In the genomic region with DNA sequence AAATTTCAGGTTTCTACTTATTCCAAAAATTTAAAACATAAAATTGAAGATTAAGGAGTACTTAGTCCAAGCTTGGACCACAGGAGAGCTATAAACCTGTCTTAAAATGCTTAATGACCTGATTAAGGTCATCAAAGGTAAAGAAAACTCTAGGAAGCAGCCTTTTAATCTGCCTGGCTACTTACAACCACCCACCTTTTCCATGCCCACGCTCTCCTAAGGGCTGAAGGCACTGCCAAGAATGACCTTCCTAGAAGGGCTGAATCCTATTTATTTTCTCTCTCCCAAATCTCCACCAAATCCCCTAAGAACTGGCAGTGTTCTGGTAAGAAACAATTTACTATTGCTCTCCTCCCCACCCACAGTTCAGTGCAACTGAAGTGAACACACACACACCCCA, we compare ENCODE assay signal across 24 cellular contexts. TPM values are rescaled to one million over a fixed set of nuclear protein-coding genes. Genes with fewer than 3 reads are reported as not detected.
DNase-seq lines count a peak whose midpoint lies in the region; ATAC-seq, FAIRE-seq and TF ChIP-seq lines count a peak whose summit lies in the region.
"Had no signal": no experiment of that assay in that cellular context is flagged by ENCODE, and none has a peak within 500 bp of the region (broad histone marks: within the 10 kb centered on the region; RNA-seq: fewer than 3 reads in every experiment).

No MANE protein-coding gene starts in this region.

- peak overlapping the region; percentile 51 to 56 for H3K27ac ChIP-seq in esophagus (ENCODE audit: low read depth in 2 of 2, low read length in 1 of 2)
- peak overlapping the region in 1 of 2 donors; percentile 27 for H3K27ac ChIP-seq in small intestine (ENCODE audit: low read depth in 1 of 2, low read length in 1 of 2)
- H3K27ac ChIP-seq: left ventricle myocardium inferior had no signal

- no peaks in the 10 kb centered on the region for H3K9me3 ChIP-seq in esophagus (ENCODE audit: control insufficient read depth in 2 of 2, insufficient read depth in 1 of 2, low read depth in 1 of 2, low read length in 1 of 2)
- no peaks in the 10 kb centered on the region for H3K9me3 ChIP-seq in small intestine (ENCODE audit: control insufficient read depth, low read depth)
- H3K9me3 ChIP-seq: left ventricle myocardium inferior had no signal

- no peak for ATAC-seq in activated naive CD8-positive, alpha-beta T cell treated with anti-CD3 and anti-CD28 coated beads, Interleukin-2, amount 50 U/mL, for 24 hours
- no peak for ATAC-seq in naive thymus-derived CD8-positive, alpha-beta T cell
- ATAC-seq in GM18907 (IDR thresholded peaks at IDR 0.05; ENCODE audit: unreplicated experiment) = no peak
- ATAC-seq: natural killer cell had no signal

- no peak for FAIRE-seq in small intestine (lab: Jason Lieb, UNC)
- FAIRE-seq: GM12891, HTR-8/SVneo had no signal

- WGBS in esophagus, 2 donors = 31 to 42% methylated on average over 1 of the region's 1 CpG
- 13 to 26% (median 25%) methylated on average over 1 of the region's 1 CpG for WGBS in small intestine, 3 donors

- no peaks in the 10 kb centered on the region for H3K9me3 Mint-ChIP-seq in activated naive CD8-positive, alpha-beta T cell (ENCODE audit: low read depth)
- no peaks in the 10 kb centered on the region for H3K9me3 Mint-ChIP-seq in activated naive CD8-positive, alpha-beta T cell treated with anti-CD3 and anti-CD28 coated beads, Interleukin-2, amount 50 U/mL, for 24 hours
- H3K9me3 Mint-ChIP-seq in naive thymus-derived CD8-positive, alpha-beta T cell = no peaks in the 10 kb centered on the region
- H3K9me3 Mint-ChIP-seq in type B pancreatic cell = peaks cover 6% of the 10 kb centered on the region
- H3K9me3 Mint-ChIP-seq: activated naive CD8-positive, alpha-beta T cell treated with anti-CD3 and anti-CD28 coated beads for 36 hours; natural killer cell had no signal

- no peak for TF ChIP-seq CTCF in type B pancreatic cell (conservative IDR thresholded peaks at IDR 0.05)

- H3K36me3 Mint-ChIP-seq in activated naive CD8-positive, alpha-beta T cell = no peaks in the 10 kb centered on the region
- no peaks in the 10 kb centered on the region for H3K36me3 Mint-ChIP-seq in activated naive CD8-positive, alpha-beta T cell treated with anti-CD3 and anti-CD28 coated beads, Interleukin-2, amount 50 U/mL, for 24 hours (ENCODE audit: low read depth)
- H3K36me3 Mint-ChIP-seq in naive thymus-derived CD8-positive, alpha-beta T cell = peaks cover 0 to 3% (median 2%) of the 10 kb centered on the region in 3 donors
- peaks cover 8% of the 10 kb centered on the region for H3K36me3 Mint-ChIP-seq in type B pancreatic cell
- H3K36me3 Mint-ChIP-seq: natural killer cell had no signal

- H3K4me3 ChIP-seq in esophagus (ENCODE audit: low read depth in 1 of 2, low read length in 2 of 2) (no peak overlapping the region), small intestine (ENCODE audit: low read depth in 1 of 2, low read length in 2 of 2) (no peak overlapping the region)
- H3K4me3 ChIP-seq: left ventricle myocardium inferior, smooth muscle cell had no signal

- H3K27me3 Mint-ChIP-seq in activated naive CD8-positive, alpha-beta T cell = no peaks in the 10 kb centered on the region
- H3K27me3 Mint-ChIP-seq in activated naive CD8-positive, alpha-beta T cell treated with anti-CD3 and anti-CD28 coated beads, Interleukin-2, amount 50 U/mL, for 24 hours = no peaks in the 10 kb centered on the region
- no peaks in the 10 kb centered on the region for H3K27me3 Mint-ChIP-seq in naive thymus-derived CD8-positive, alpha-beta T cell
- no peaks in the 10 kb centered on the region for H3K27me3 Mint-ChIP-seq in type B pancreatic cell
- H3K27me3 Mint-ChIP-seq: activated naive CD8-positive, alpha-beta T cell treated with anti-CD3 and anti-CD28 coated beads for 36 hours had no signal

- POLR2A ChIA-PET in naive thymus-derived CD8-positive, alpha-beta T cell (lab: Charles Lee) = interaction anchor here (1.4 kb wide), 1 partner anchor 13 kb away, joined by 3 read pairs; no protein-coding TSS in a partner anchor

- H3K4me1 Mint-ChIP-seq in activated naive CD8-positive, alpha-beta T cell (ENCODE audit: low read depth) = peaks cover 83% of the 10 kb centered on the region
- peaks cover 79% of the 10 kb centered on the region for H3K4me1 Mint-ChIP-seq in activated naive CD8-positive, alpha-beta T cell treated with anti-CD3 and anti-CD28 coated beads, Interleukin-2, amount 50 U/mL, for 24 hours
- peaks cover 36 to 87% (median 86%) of the 10 kb centered on the region in 4 donors for H3K4me1 Mint-ChIP-seq in naive thymus-derived CD8-positive, alpha-beta T cell
- H3K4me1 Mint-ChIP-seq in type B pancreatic cell (ENCODE audit: unreplicated experiment) = peaks cover 12% of the 10 kb centered on the region

- H3K36me3 ChIP-seq in esophagus (ENCODE audit: control insufficient read depth in 2 of 2, insufficient read depth in 2 of 2, low read length in 1 of 2) (no peaks in the 10 kb centered on the region), small intestine (ENCODE audit: control insufficient read depth in 2 of 2, insufficient read depth in 2 of 2, low read length in 2 of 2) (no peaks in the 10 kb centered on the region)
- H3K36me3 ChIP-seq: left ventricle myocardium inferior had no signal

- H3K27ac Mint-ChIP-seq in activated naive CD8-positive, alpha-beta T cell = peak overlapping the region; percentile 81
- no peak overlapping the region for H3K27ac Mint-ChIP-seq in activated naive CD8-positive, alpha-beta T cell treated with anti-CD3 and anti-CD28 coated beads, Interleukin-2, amount 50 U/mL, for 24 hours
- peak overlapping the region; percentile 41 to 94 (median 74) for H3K27ac Mint-ChIP-seq in naive thymus-derived CD8-positive, alpha-beta T cell
- H3K27ac Mint-ChIP-seq in type B pancreatic cell = peak overlapping the region; percentile 31
- H3K27ac Mint-ChIP-seq: activated naive CD8-positive, alpha-beta T cell treated with anti-CD3 and anti-CD28 coated beads for 36 hours; natural killer cell had no signal

- H3K4me3 Mint-ChIP-seq in activated naive CD8-positive, alpha-beta T cell = no peak overlapping the region
- no peak overlapping the region for H3K4me3 Mint-ChIP-seq in activated naive CD8-positive, alpha-beta T cell treated with anti-CD3 and anti-CD28 coated beads, Interleukin-2, amount 50 U/mL, for 24 hours
- H3K4me3 Mint-ChIP-seq in naive thymus-derived CD8-positive, alpha-beta T cell = peak overlapping the region in 7 of 10 donors; percentile 2 to 21 (median 7)
- H3K4me3 Mint-ChIP-seq in type B pancreatic cell = no peak overlapping the region
- H3K4me3 Mint-ChIP-seq: activated naive CD8-positive, alpha-beta T cell treated with anti-CD3 and anti-CD28 coated beads for 36 hours; natural killer cell had no signal

- H3K27me3 ChIP-seq in esophagus (ENCODE audit: control insufficient read depth in 1 of 2, insufficient read depth in 2 of 2, low read length in 2 of 2) = no peaks in the 10 kb centered on the region
- H3K27me3 ChIP-seq in small intestine (ENCODE audit: control insufficient read depth in 2 of 2, insufficient read depth in 2 of 2, low read length in 2 of 2) = no peaks in the 10 kb centered on the region

- H3K4me1 ChIP-seq in esophagus (ENCODE audit: control insufficient read depth in 2 of 2, insufficient read depth in 2 of 2, low read length in 1 of 2) (peaks cover 0 to 6% of the 10 kb centered on the region in 2 donors), small intestine (ENCODE audit: control insufficient read depth in 2 of 2, insufficient read depth in 1 of 2, low read depth in 1 of 2, low read length in 1 of 2) (peaks cover 0 to 3% of the 10 kb centered on the region in 2 donors)

- no peak for DNase-seq in activated naive CD8-positive, alpha-beta T cell treated with anti-CD3 and anti-CD28 coated beads, Interleukin-2, amount 50 U/mL, for 24 hours
- DNase-seq in naive thymus-derived CD8-positive, alpha-beta T cell = no peak
- no peak for DNase-seq in type B pancreatic cell (ENCODE audit: extremely low spot score, unreplicated experiment)
- DNase-seq in kidney glomerular epithelial cell (lab: John Stamatoyannopoulos, UW) = no peak
- no peak for DNase-seq in small intestine
- DNase-seq: activated CD4-positive, alpha-beta T cell treated with anti-CD3 and anti-CD28 coated beads, Interleukin-2, amount 50 U/mL, for 1 hour; activated naive CD8-positive, alpha-beta T cell treated with anti-CD3 and anti-CD28 coated beads for 36 hours; C1 segment of cervical spinal cord; DMS153; H7; Karpas-422; left ventricle myocardium inferior; natural killer cell; NCI-H1092 treated with DMSO at 0.1 percent for 48 hours; NCI-H2081; NCI-H524; stimulated activated CD4-positive, alpha-beta T cell treated with anti-CD3 and anti-CD28 coated beads, Interleukin-4, amount 100 ng/mL, for 4 hours; SW 1271 had no signal

RNA-seq across cellular contexts. Expression of gene MPP7, which starts 6.8 kb away (rescaled TPM):
- polyA plus RNA-seq in esophagus (10 to 100 TPM; 11.1 to 19.7 TPM), small intestine (1 to 10 TPM; 4.3 to 6.7 (median 5.1) TPM)
- 10 to 100 TPM; 26.6 to 30.0 TPM for total RNA-seq in naive thymus-derived CD8-positive, alpha-beta T cell
- polyA plus RNA-seq in naive thymus-derived CD8-positive, alpha-beta T cell = 10 to 100 TPM; 33.3 to 41.2 (median 40.3) TPM
- total RNA-seq in type B pancreatic cell (ENCODE audit: low replicate concordance) = 11.8 and 27.7 TPM in 2 replicates

Comparison
In these comparisons a context has a peak if more than half of its experiments do, and no peak if none do; other contexts are left out.
1. H3K4me3 Mint-ChIP-seq: peak in naive thymus-derived CD8-positive, alpha-beta T cell (7 of 10); none in activated naive CD8-positive, alpha-beta T cell (single experiment), activated naive CD8-positive, alpha-beta T cell treated with anti-CD3 and anti-CD28 coated beads, Interleukin-2, amount 50 U/mL, for 24 hours (single experiment) and type B pancreatic cell (single experiment).